ENCODE assay signal across 8 cellular contexts in genomic region chr2:131801745-131802350, GRCh38.
DNase-seq lines count a peak whose midpoint lies in the region; ATAC-seq lines count a peak whose summit lies in the region.
"Not testable (repeated sequence)": the region's sequence is repeated elsewhere in the genome, so short reads cannot be mapped to it uniquely, and the experiment has no call there.

No MANE protein-coding gene starts in this region.

- not testable (repeated sequence) for H3K9me3 Mint-ChIP-seq in activated CD4-positive, alpha-beta T cell treated with anti-CD3 and anti-CD28 coated beads for 36 hours (ENCODE audit: low read depth); central memory CD8-positive, alpha-beta T cell

- not testable (repeated sequence) for H3K36me3 Mint-ChIP-seq in activated CD4-positive, alpha-beta T cell treated with anti-CD3 and anti-CD28 coated beads for 36 hours (ENCODE audit: low read depth); central memory CD8-positive, alpha-beta T cell (ENCODE audit: insufficient read depth)

- peak; percentile 38 for DNase-seq in A172 (ENCODE audit: low spot score)
- DNase-seq in NCI-H2081 (lab: John Stamatoyannopoulos, UW) = peak; percentile 49 to 76
- DNase-seq in activated CD4-positive, alpha-beta T cell treated with anti-CD3 and anti-CD28 coated beads for 36 hours = peak; percentile 86
- peak; percentile 63 to 68 for DNase-seq in central memory CD8-positive, alpha-beta T cell (ENCODE audit: low spot score in 2 of 2)
- DNase-seq in iris pigment epithelial cell (ENCODE audit: low read depth) = peak; percentile 41
- DNase-seq in stimulated activated CD4-positive, alpha-beta T cell treated with anti-CD3 and anti-CD28 coated beads, Interleukin-12 subunit alpha, Interleukin-12 subunit beta, amount 100 ng/mL, for 4 hours = peak; percentile 80

- POLR2A ChIA-PET in activated CD4-positive, alpha-beta T cell treated with anti-CD3 and anti-CD28 coated beads for 36 hours (lab: Charles Lee) = not testable (repeated sequence)

- not testable (repeated sequence) for H3K4me1 Mint-ChIP-seq in activated CD4-positive, alpha-beta T cell treated with anti-CD3 and anti-CD28 coated beads for 36 hours; central memory CD8-positive, alpha-beta T cell

- not testable (repeated sequence) for H3K27ac Mint-ChIP-seq in activated CD4-positive, alpha-beta T cell treated with anti-CD3 and anti-CD28 coated beads for 36 hours; central memory CD8-positive, alpha-beta T cell (ENCODE audit: low read depth)

- ATAC-seq in GM18517 (IDR thresholded peaks at IDR 0.05; ENCODE audit: unreplicated experiment) (peak; percentile 71), HG02943 (IDR thresholded peaks at IDR 0.05; ENCODE audit: low read depth, unreplicated experiment) (peak; percentile 93)
- peak; percentile 94 for ATAC-seq in activated CD4-positive, alpha-beta T cell treated with anti-CD3 and anti-CD28 coated beads for 36 hours
- peak; percentile 89 for ATAC-seq in central memory CD8-positive, alpha-beta T cell (replicated peaks; ENCODE audit: extremely low read depth, poor library complexity, severe bottlenecking)

- CTCF ChIA-PET in activated CD4-positive, alpha-beta T cell treated with anti-CD3 and anti-CD28 coated beads for 36 hours (lab: Charles Lee) = interaction anchor here (0.7 to 1.3 kb wide), 3 partner anchors 119 to 388 kb away, joined by 3 to 4 read pairs (median 3); no protein-coding TSS in a partner anchor

- H3K27me3 Mint-ChIP-seq in activated CD4-positive, alpha-beta T cell treated with anti-CD3 and anti-CD28 coated beads for 36 hours = not testable (repeated sequence)
- peaks cover 26% of the 10 kb centered on the region for H3K27me3 Mint-ChIP-seq in central memory CD8-positive, alpha-beta T cell

- H3K4me3 Mint-ChIP-seq in activated CD4-positive, alpha-beta T cell treated with anti-CD3 and anti-CD28 coated beads for 36 hours = peak overlapping the region; percentile 61
- peak overlapping the region; percentile 65 for H3K4me3 Mint-ChIP-seq in central memory CD8-positive, alpha-beta T cell

- intact Hi-C loops in activated CD4-positive, alpha-beta T cell treated with anti-CD3 and anti-CD28 coated beads for 36 hours (cut with DNase I, micrococcal nuclease) = loop anchor here (1.0 to 5.0 kb wide), 4 partner anchors 128 to 648 kb away; no protein-coding TSS in a partner anchor

Comparison
In these comparisons a context has a peak if more than half of its experiments do, and no peak if none do; other contexts are left out.
1. Peak in every context shown above with its lines: DNase-seq and ATAC-seq.